In genomic region chr12:91111366-91112321, GRCh38 we compare ENCODE assay signal across 9 cellular contexts. TPM values are rescaled to one million over a fixed set of nuclear protein-coding genes. Genes with fewer than 3 reads are reported as not detected.
DNase-seq lines count a peak whose midpoint lies in the region; FAIRE-seq and TF ChIP-seq lines count a peak whose summit lies in the region.
"Had no signal": no experiment of that assay in that cellular context is flagged by ENCODE, and none has a peak within 500 bp of the region (broad histone marks: within the 10 kb centered on the region; RNA-seq: fewer than 3 reads in every experiment).

A gene with protein sequence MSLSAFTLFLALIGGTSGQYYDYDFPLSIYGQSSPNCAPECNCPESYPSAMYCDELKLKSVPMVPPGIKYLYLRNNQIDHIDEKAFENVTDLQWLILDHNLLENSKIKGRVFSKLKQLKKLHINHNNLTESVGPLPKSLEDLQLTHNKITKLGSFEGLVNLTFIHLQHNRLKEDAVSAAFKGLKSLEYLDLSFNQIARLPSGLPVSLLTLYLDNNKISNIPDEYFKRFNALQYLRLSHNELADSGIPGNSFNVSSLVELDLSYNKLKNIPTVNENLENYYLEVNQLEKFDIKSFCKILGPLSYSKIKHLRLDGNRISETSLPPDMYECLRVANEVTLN (minus strand): TSS chr12:91111494. CDS start chr12:91108979, 2,515 bp downstream.

- H3K4me3 ChIP-seq in H1 (ENCODE audit: extremely low read depth in 1 of 4, insufficient read depth in 2 of 4, low read depth in 3 of 4, low read length in 4 of 4), result no peak within 1 kb of the TSS

- H3K4me3 Mint-ChIP-seq in type B pancreatic cell, result peak within 1 kb of the TSS; percentile 75

- H4K91ac ChIP-seq in H1 (replicated peaks; ENCODE audit: insufficient read length, low read length), result no peak within 1 kb of the TSS

- H2BK15ac ChIP-seq in H1 (ENCODE audit: low read length), result no peak within 1 kb of the TSS

- H3K27me3 Mint-ChIP-seq in type B pancreatic cell, result no peaks in the 10 kb centered on the region

- no peaks in the 10 kb centered on the region for H3K79me1 ChIP-seq in H1 (ENCODE audit: low read depth, low read length)

- no peaks in the 10 kb centered on the region for H3K9me3 Mint-ChIP-seq in type B pancreatic cell

- FAIRE-seq in H1 (lab: Jason Lieb, UNC), result no peak
- FAIRE-seq: islet of Langerhans had no signal

- POLR2A ChIA-PET in H1 (lab: Charles Lee; ENCODE audit: partially characterized antibody), result no interaction called here

- H4K5ac ChIP-seq in H1 (ENCODE audit: insufficient read length, low read depth, low read length), result no peak within 1 kb of the TSS

- H3K18ac ChIP-seq in H1 (ENCODE audit: extremely low read depth, low read length), result no peak within 1 kb of the TSS

- no peak for TF ChIP-seq RAD21 in H1 (IDR thresholded peaks at IDR 0.05 in 1 of 2, conservative IDR thresholded peaks at IDR 0.05 in 1 of 2; ENCODE audit: low read depth in 2 of 2, low read length in 2 of 2)

- no peak for TF ChIP-seq POLR2A in H1 (IDR thresholded peaks at IDR 0.05; ENCODE audit: control extremely low read depth in 1 of 2, low read depth in 2 of 2, low read length in 2 of 2)

- peak within 1 kb of the TSS; percentile 37 for H3K27ac Mint-ChIP-seq in type B pancreatic cell

- no peak within 1 kb of the TSS for H2BK5ac ChIP-seq in H1 (ENCODE audit: low read depth, low read length)

- H2AK5ac ChIP-seq in H1 (ENCODE audit: low read depth, low read length), result no peak within 1 kb of the TSS

- no peak within 1 kb of the TSS for H3K4me2 ChIP-seq in H1 (ENCODE audit: insufficient read depth in 1 of 2, low read depth in 2 of 2, low read length in 2 of 2)
- H3K4me2 ChIP-seq: KMS-11 had no signal

- CTCF ChIA-PET in H1 (lab: Charles Lee; ENCODE audit: partially characterized antibody), result interaction anchor here (0.5 to 1.5 kb wide), 4 partner anchors 17 to 219 kb away, joined by 3 to 5 read pairs (median 3); no protein-coding TSS in a partner anchor

- H3K4me1 Mint-ChIP-seq in type B pancreatic cell (ENCODE audit: unreplicated experiment), result peaks cover 16% of the 10 kb centered on the region

- no peak within 1 kb of the TSS for H3K27ac ChIP-seq in H1 (ENCODE audit: low read depth, low read length)
- H3K27ac ChIP-seq: KMS-11 had no signal

- no peaks in the 10 kb centered on the region for H3K9me3 ChIP-seq in H1 (ENCODE audit: insufficient read depth in 2 of 2, low read depth in 1 of 2, low read length in 1 of 2)

- no peaks in the 10 kb centered on the region for H3K4me1 ChIP-seq in H1 (replicated peaks in 1 of 4; ENCODE audit: control insufficient read depth in 3 of 4, insufficient read depth in 4 of 4, low read length in 3 of 4)

- H2AFZ ChIP-seq in H1 (ENCODE audit: low read length), result peak within 1 kb of the TSS; percentile 72

- H4K8ac ChIP-seq in H1 (ENCODE audit: extremely low read depth, insufficient read depth, low read length), result no peak within 1 kb of the TSS

- no peaks in the 10 kb centered on the region for H3K23me2 ChIP-seq in H1 (ENCODE audit: low read depth, low read length)

- DNase-seq in NAMALWA (ENCODE audit: low spot score), result peak; percentile 33
- no peak for DNase-seq in H1 (ENCODE audit: low read depth in 1 of 2, low spot score in 2 of 2)
- peak; percentile 20 for DNase-seq in mucosa of gallbladder (ENCODE audit: low spot score)
- no peak for DNase-seq in type B pancreatic cell (ENCODE audit: extremely low spot score, unreplicated experiment)
- DNase-seq in NCI-H146 (lab: John Stamatoyannopoulos, UW), result no peak
- DNase-seq in HUDEP-2 (lab: John Stamatoyannopoulos, UW; ENCODE audit: unreplicated experiment in 76 of 76), result no peak
- no peak for DNase-seq in HPDE6-E6E7 (ENCODE audit: extremely low spot score)

- no peaks in the 10 kb centered on the region for H3K79me2 ChIP-seq in H1 (ENCODE audit: control insufficient read depth in 1 of 2, insufficient read depth in 2 of 2, low read length in 2 of 2)

- 79% methylated on average over 7 of the region's 7 CpGs; no CpG with 5 or more reads in 1 of the 2 experiments for WGBS in H1 (ENCODE audit: extremely low coverage in 1 of 2, insufficient coverage in 1 of 2, insufficient read length in 1 of 2, insufficient replicate concordance in 2 of 2, low coverage in 1 of 2, low lambda C conversion rate in 2 of 2, missing lambda C conversion rate in 1 of 2), 2 experiments

- H3K36me3 Mint-ChIP-seq in type B pancreatic cell, result no peaks in the 10 kb centered on the region

- no peak within 1 kb of the TSS for H2BK120ac ChIP-seq in H1 (replicated peaks; ENCODE audit: low read depth, low read length)

- H4K20me1 ChIP-seq in H1 (replicated peaks in 1 of 2; ENCODE audit: control insufficient read depth in 1 of 2, insufficient read depth in 2 of 2, low read length in 2 of 2), result no peaks in the 10 kb centered on the region

- H3K23ac ChIP-seq in H1 (ENCODE audit: insufficient read length), result no peak within 1 kb of the TSS

- H3K4ac ChIP-seq in H1 (replicated peaks; ENCODE audit: insufficient read length, low read depth, low read length), result no peak within 1 kb of the TSS

- H3K36me3 ChIP-seq in H1 (ENCODE audit: control insufficient read depth in 2 of 4, insufficient read depth in 4 of 4, low read length in 3 of 4), result no peaks in the 10 kb centered on the region

- TF ChIP-seq CTCF in H1 (IDR thresholded peaks at IDR 0.05; ENCODE audit: control extremely low read depth in 1 of 3, insufficient read depth in 1 of 3, low read depth in 1 of 3, low read length in 3 of 3), result no peak
- no peak for TF ChIP-seq CTCF in type B pancreatic cell (conservative IDR thresholded peaks at IDR 0.05)

- H3K14ac ChIP-seq in H1 (ENCODE audit: insufficient read length), result no peak within 1 kb of the TSS

- H2BK12ac ChIP-seq in H1 (ENCODE audit: low read depth, low read length), result no peak within 1 kb of the TSS

- H3K27me3 ChIP-seq in H1 (replicated peaks in 1 of 4; ENCODE audit: control insufficient read depth in 3 of 4, extremely low read depth in 1 of 4, insufficient read depth in 3 of 4, low read length in 3 of 4), result no peaks in the 10 kb centered on the region

- TF ChIP-seq EP300 in H1 (IDR thresholded peaks at IDR 0.05; ENCODE audit: borderline replicate concordance in 1 of 2, low read depth in 2 of 2, low read length in 2 of 2), result no peak

- H3K56ac ChIP-seq in H1 (replicated peaks; ENCODE audit: insufficient read length, low read depth, low read length), result no peak within 1 kb of the TSS

- no peak within 1 kb of the TSS for H2BK20ac ChIP-seq in H1 (ENCODE audit: low read length)

- no peak within 1 kb of the TSS for H3K9ac ChIP-seq in H1 (replicated peaks in 1 of 4; ENCODE audit: extremely low read depth in 1 of 4, low read depth in 3 of 4, low read length in 3 of 4)
- H3K9ac ChIP-seq: KMS-11 had no signal

TF ChIP-seq in H1, 55 proteins besides CTCF, POLR2A, EP300 and RAD21 (continues in another document):
- TF ChIP-seq E2F6 (IDR thresholded peaks at IDR 0.05) (no peak), ASH2L (IDR thresholded peaks at IDR 0.05; ENCODE audit: low read length) (no peak), BCL11A (IDR thresholded peaks at IDR 0.05; ENCODE audit: low read depth in 2 of 2, low read length in 2 of 2) (no peak), CEBPB (IDR thresholded peaks at IDR 0.05; ENCODE audit: low read depth, low read length) (no peak), TAF1 (IDR thresholded peaks at IDR 0.05; ENCODE audit: low read depth, low read length) (no peak)

RNA-seq across cellular contexts. Expression of the gene that starts here (rescaled TPM):
- total RNA-seq in H1 (2021; fragmentation: NEBNext Ultra II Directional; extraction: Animal tissue kit (Norgen Biotek cat#: 25700)), result not detected in 2 replicates
- not detected in 2 replicates for polyA plus RNA-seq in H1 (2011; rRNA removed)
- polyA plus RNA-seq in H1 (2011; cell fraction: cytosol; rRNA removed), result 0.03 TPM
- polyA plus RNA-seq in H1 (2011; cell fraction: nucleus; rRNA removed), result not detected
- polyA plus RNA-seq in H1 (2012, experiment 1 of 2), result 0.24 to 0.37 TPM in 2 of 4 replicates, not detected in the others
- not detected for polyA plus RNA-seq in H1 (2012, experiment 2 of 2)
- not detected for polyA plus RNA-seq in H1 (2013, experiment 1 of 2)
- polyA plus RNA-seq in H1 (2013, experiment 2 of 2), result not detected
- polyA minus RNA-seq in H1 (2011; rRNA and poly(A)+ RNA removed), result 0.22 TPM in 1 of 2 replicates, not detected in the other
- polyA minus RNA-seq in H1 (2011; cell fraction: cytosol; rRNA and poly(A)+ RNA removed), result not detected
- polyA minus RNA-seq in H1 (2011; cell fraction: nucleus; rRNA and poly(A)+ RNA removed), result not detected
- total RNA-seq in mucosa of gallbladder, result 172 TPM
- total RNA-seq in type B pancreatic cell (ENCODE audit: low replicate concordance), result 32.8 and 49.5 TPM in 2 replicates

Comparison
In these comparisons a context has a peak if more than half of its experiments do, and no peak if none do; other contexts are left out.
1. RNA of the gene that starts here (total RNA-seq): 172 TPM in mucosa of gallbladder (single experiment) and 32.8 to 49.5 TPM in type B pancreatic cell; not detected in H1; every median in the first group is over 10 times any median in the second.
2. DNase-seq: peak in NAMALWA (single experiment) and mucosa of gallbladder (single experiment); none in H1 (0 of 2), type B pancreatic cell (single experiment), NCI-H146 (single experiment), HUDEP-2 (0 of 76) and HPDE6-E6E7 (single experiment).